ENCODE assay signal across 13 cellular contexts in the genomic region with DNA sequence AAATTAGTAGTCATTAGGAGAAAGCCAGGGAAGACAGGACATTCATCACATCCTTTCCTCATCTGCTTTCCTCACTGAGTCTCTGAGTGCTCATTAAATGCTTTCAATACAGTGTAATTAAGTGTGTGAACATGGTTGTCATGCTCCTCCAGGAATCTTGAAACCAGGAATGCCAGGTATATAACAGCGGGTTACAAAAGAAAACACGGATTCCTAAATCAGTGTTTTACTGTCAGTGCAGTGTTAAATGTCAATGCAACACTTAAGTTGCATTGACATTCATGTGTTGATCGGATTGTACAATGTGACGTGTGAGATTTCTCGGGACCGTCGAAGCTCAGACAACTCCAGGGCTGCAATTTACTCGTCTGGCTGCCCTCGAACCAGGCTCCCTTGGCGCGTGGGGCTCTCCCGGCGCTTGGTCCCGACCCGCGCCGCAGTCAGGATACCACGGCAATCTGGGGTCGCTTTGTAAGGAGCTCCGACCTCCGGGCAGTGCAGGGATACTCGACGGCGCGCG. TPM values are rescaled to one million over a fixed set of nuclear protein-coding genes. Genes with fewer than 3 reads are reported as not detected.
DNase-seq lines count a peak whose midpoint lies in the region; ATAC-seq and TF ChIP-seq lines count a peak whose summit lies in the region.
"Had no signal": no experiment of that assay in that cellular context is flagged by ENCODE, and none has a peak within 500 bp of the region (broad histone marks: within the 10 kb centered on the region; RNA-seq: fewer than 3 reads in every experiment).

No MANE protein-coding gene starts in this region.

- in situ Hi-C loops in mammary epithelial cell (cut with MboI; ENCODE audit: low sequenced_read_pairs in 2 of 2): no loop called here

- peaks cover 3% of the 10 kb centered on the region for H3K36me3 Mint-ChIP-seq in activated naive CD8-positive, alpha-beta T cell

- DNase-seq in breast epithelium (ENCODE audit: low spot score in 2 of 2) (no peak), mammary epithelial cell (no peak), lower lobe of right lung (no peak), thoracic aorta (ENCODE audit: low spot score) (no peak), left lung (no peak), RWPE1 (ENCODE audit: low spot score) (no peak)
- DNase-seq: NCI-H1436, SJCRH30 had no signal

- ATAC-seq in lower lobe of right lung (no peak), thoracic aorta (ENCODE audit: insufficient number of reproducible peaks, low FRiP score, low read depth) (no peak), GM21367 (IDR thresholded peaks at IDR 0.05; ENCODE audit: unreplicated experiment) (no peak), left lung (no peak)

- CTCF ChIA-PET in mammary epithelial cell (lab: Charles Lee; ENCODE audit: low non-redundant PET) (no interaction called here), RWPE1 (lab: Yijun Ruan, JAX) (interaction anchor here (0.5 kb wide), 1 partner anchor 100 kb away, joined by 4 read pairs; no protein-coding TSS in a partner anchor)

- WGBS in mammary epithelial cell (ENCODE audit: low coverage, missing lambda C conversion rate): 31% methylated on average over 6 of the region's 26 CpGs

- H3K9me3 Mint-ChIP-seq in activated naive CD8-positive, alpha-beta T cell (ENCODE audit: low read depth): no peaks in the 10 kb centered on the region

- H3K4me1 ChIP-seq in breast epithelium (peaks cover 0 to 3% of the 10 kb centered on the region in 2 donors), mammary epithelial cell (ENCODE audit: insufficient read depth, low read length) (peaks cover 11% of the 10 kb centered on the region), lower lobe of right lung (peaks cover 16% of the 10 kb centered on the region), thoracic aorta (ENCODE audit: control insufficient read depth in 1 of 2, low read depth in 2 of 2) (peaks cover 6 to 9% of the 10 kb centered on the region in 2 donors), left lung (peaks cover 4 to 21% of the 10 kb centered on the region in 2 donors)

- no peaks in the 10 kb centered on the region for H3K79me2 ChIP-seq in mammary epithelial cell (ENCODE audit: insufficient read depth, low read length)

- TF ChIP-seq POLR2A in breast epithelium (IDR thresholded peaks at IDR 0.05): no peak

- no peak overlapping the region for H2AFZ ChIP-seq in mammary epithelial cell (ENCODE audit: low read depth, low read length)

- H3K36me3 ChIP-seq in breast epithelium (no peaks in the 10 kb centered on the region), mammary epithelial cell (ENCODE audit: insufficient read depth, low read length) (no peaks in the 10 kb centered on the region), lower lobe of right lung (no peaks in the 10 kb centered on the region), thoracic aorta (no peaks in the 10 kb centered on the region), left lung (no peaks in the 10 kb centered on the region)
- H3K36me3 ChIP-seq: SJCRH30 had no signal

- peak overlapping the region in 2 of 3 donors; percentile 36 to 50 for H3K4me3 ChIP-seq in breast epithelium
- H3K4me3 ChIP-seq in mammary epithelial cell (replicated peaks in 1 of 3; ENCODE audit: insufficient read depth in 1 of 3, low read depth in 2 of 3, low read length in 3 of 3): no peak overlapping the region
- peak overlapping the region; percentile 31 for H3K4me3 ChIP-seq in lower lobe of right lung
- peak overlapping the region; percentile 47 for H3K4me3 ChIP-seq in thoracic aorta
- H3K4me3 ChIP-seq in left lung: peak overlapping the region in 1 of 2 donors; percentile 34
- H3K4me3 ChIP-seq: SJCRH30 had no signal

- H3K27me3 ChIP-seq in breast epithelium: peaks cover 8 to 65% of the 10 kb centered on the region in 2 donors
- peaks cover 35% of the 10 kb centered on the region for H3K27me3 ChIP-seq in mammary epithelial cell (ENCODE audit: insufficient read depth, low read length)
- H3K27me3 ChIP-seq in lower lobe of right lung (ENCODE audit: low read depth): peaks cover 83% of the 10 kb centered on the region
- H3K27me3 ChIP-seq in thoracic aorta (replicated peaks; ENCODE audit: insufficient read depth): peaks cover 48% of the 10 kb centered on the region
- H3K27me3 ChIP-seq in left lung: peaks cover 82 to 91% of the 10 kb centered on the region in 2 donors
- H3K27me3 ChIP-seq: SJCRH30 had no signal

- H3K27me3 Mint-ChIP-seq in activated naive CD8-positive, alpha-beta T cell: peaks cover 50% of the 10 kb centered on the region

- no peaks in the 10 kb centered on the region for H4K20me1 ChIP-seq in mammary epithelial cell (ENCODE audit: insufficient read depth, low read length)

- no peaks in the 10 kb centered on the region for H3K9me3 ChIP-seq in breast epithelium
- peaks cover 5% of the 10 kb centered on the region for H3K9me3 ChIP-seq in mammary epithelial cell (replicated peaks; ENCODE audit: insufficient read depth, low read length)
- H3K9me3 ChIP-seq in lower lobe of right lung: no peaks in the 10 kb centered on the region
- H3K9me3 ChIP-seq in thoracic aorta: no peaks in the 10 kb centered on the region
- no peaks in the 10 kb centered on the region for H3K9me3 ChIP-seq in left lung
- H3K9me3 ChIP-seq: SJCRH30 had no signal

- no peak overlapping the region for H3K4me2 ChIP-seq in mammary epithelial cell (ENCODE audit: insufficient read depth, low read depth, low read length)

- dilution Hi-C loops in mammary epithelial cell (cut with HindIII; ENCODE audit: low sequenced_read_pairs): no loop called here

- no peak overlapping the region for H3K27ac ChIP-seq in breast epithelium
- H3K27ac ChIP-seq in mammary epithelial cell (ENCODE audit: insufficient read depth, low read depth, low read length): no peak overlapping the region
- no peak overlapping the region for H3K27ac ChIP-seq in lower lobe of right lung
- H3K27ac ChIP-seq in thoracic aorta: no peak overlapping the region
- H3K27ac ChIP-seq in left lung: no peak overlapping the region
- H3K27ac ChIP-seq in RWPE1: no peak overlapping the region
- H3K27ac ChIP-seq: SJCRH30, skin epidermis had no signal

- peak overlapping the region; percentile 76 for H3K27ac Mint-ChIP-seq in activated naive CD8-positive, alpha-beta T cell

- TF ChIP-seq CTCF in breast epithelium (IDR thresholded peaks at IDR 0.05) (no peak), mammary epithelial cell (conservative IDR thresholded peaks at IDR 0.05 in 1 of 2, IDR thresholded peaks at IDR 0.05 in 1 of 2; ENCODE audit: extremely low read depth in 1 of 2, insufficient read depth in 1 of 2, low read depth in 1 of 2, low read length in 2 of 2) (no peak), lower lobe of right lung (IDR thresholded peaks at IDR 0.05) (no peak), thoracic aorta (IDR thresholded peaks at IDR 0.05) (no peak), left lung (IDR thresholded peaks at IDR 0.05) (no peak), RWPE1 (conservative IDR thresholded peaks at IDR 0.05; ENCODE audit: low read depth) (no peak)

- intact Hi-C loops in breast epithelium (cut with DNase I; ENCODE audit: low total_unique reads) (no loop called here), mammary epithelial cell (cut with micrococcal nuclease) (loop anchor here (5.0 kb wide), 1 partner anchor 343 kb away; the partner anchor contains the start of gene DNAJC1), lower lobe of right lung (cut with DNase I) (no loop called here), left lung (cut with DNase I) (no loop called here)

- BruUV-seq in mammary epithelial cell (replicated peaks; lab: Mats Ljungman, UMichigan): no TSS peak

- H3K4me1 Mint-ChIP-seq in activated naive CD8-positive, alpha-beta T cell (ENCODE audit: low read depth): peaks cover 17% of the 10 kb centered on the region

- H3K9ac ChIP-seq in mammary epithelial cell (ENCODE audit: insufficient read depth, low read length): no peak overlapping the region

- POLR2A ChIA-PET in RWPE1 (lab: Yijun Ruan, JAX; ENCODE audit: low non-redundant PET): no interaction called here

- H3K4me3 Mint-ChIP-seq in activated naive CD8-positive, alpha-beta T cell: peak overlapping the region; percentile 24

RNA-seq across cellular contexts. Expression of gene SPAG6, which starts 0.5 kb away (rescaled TPM):
- 1 to 10 TPM in 1 of 3 donors, under 1 TPM in 1, not detected in 1; 0.59 to 4.9 TPM for total RNA-seq in breast epithelium
- total RNA-seq in mammary epithelial cell: not detected
- not detected for polyA plus RNA-seq in mammary epithelial cell
- polyA minus RNA-seq in mammary epithelial cell: not detected
- total RNA-seq in lower lobe of right lung: 10.4 TPM
- total RNA-seq in thoracic aorta: not detected
- 1 to 10 TPM in 1 of 2 donors, not detected in 1; 6.4 TPM for total RNA-seq in left lung
- polyA plus RNA-seq: BJ, keratinocyte had no signal

RNA-seq across cellular contexts. Expression of gene BMI1, which starts 23.9 kb away (rescaled TPM):
- total RNA-seq in breast epithelium (10 to 100 TPM; 48.5 to 92.3 (median 68.5) TPM), mammary epithelial cell (10 to 100 TPM; 35.5 to 42.0 TPM), lower lobe of right lung (48.4 TPM), thoracic aorta (10 to 100 TPM; 55.9 to 79.4 TPM), left lung (10 to 100 TPM; 42.3 to 47.5 TPM)
- polyA plus RNA-seq in mammary epithelial cell: 19.0 TPM
- polyA minus RNA-seq in mammary epithelial cell: 90.3 TPM

RNA-seq across cellular contexts. Expression of gene COMMD3, which starts 28.7 kb away (rescaled TPM):
- total RNA-seq in breast epithelium: 10 to 100 TPM; 30.1 to 51.4 (median 35.7) TPM
- 10 to 100 TPM; 26.7 to 48.5 TPM for total RNA-seq in mammary epithelial cell
- polyA plus RNA-seq in mammary epithelial cell: 22.5 TPM
- polyA minus RNA-seq in mammary epithelial cell: 16.0 TPM
- 51.0 TPM for total RNA-seq in lower lobe of right lung
- total RNA-seq in thoracic aorta: 10 to 100 TPM; 12.6 to 90.4 TPM
- 10 to 100 TPM; 54.3 to 55.0 TPM for total RNA-seq in left lung

Comparison
In these comparisons a context has a peak if more than half of its experiments do, and no peak if none do; other contexts are left out.
1. H3K4me3 ChIP-seq: peak in breast epithelium (2 of 3), lower lobe of right lung (single experiment) and thoracic aorta (single experiment); none in mammary epithelial cell (0 of 3).